8 cellular contexts compared by ENCODE assay signal in the genomic region with DNA sequence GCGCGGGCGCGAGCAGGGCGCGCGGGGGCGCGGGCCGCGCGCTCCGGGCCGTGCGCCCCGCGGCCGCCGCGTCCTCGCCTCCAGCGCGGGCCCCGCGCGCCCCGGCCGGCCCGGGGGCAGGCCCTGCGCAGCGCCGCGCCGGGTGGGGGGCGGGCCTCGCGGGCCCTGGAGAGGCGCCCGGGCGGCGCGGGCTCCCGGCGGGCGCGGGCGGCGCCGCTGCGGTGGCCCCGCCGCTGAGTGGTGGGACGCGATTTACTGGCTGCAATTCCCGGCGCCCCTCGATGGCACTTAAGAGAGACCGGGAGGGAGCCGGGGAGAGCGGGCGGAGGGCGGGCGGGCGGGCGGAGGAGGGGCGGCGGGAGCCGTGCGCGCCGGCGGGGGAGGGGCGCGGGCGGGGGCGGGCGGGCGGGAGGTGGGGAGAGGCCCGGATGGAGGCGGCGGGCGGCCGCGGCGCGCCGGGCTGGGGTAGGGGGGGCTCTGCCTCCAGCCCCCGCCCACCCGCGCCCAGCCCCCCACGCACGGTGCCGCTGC.
A peak's percentile ranks its signal among the peaks of the same experiment; 100 is the strongest.
DNase-seq lines count a peak whose midpoint lies in the region; ATAC-seq and TF ChIP-seq lines count a peak whose summit lies in the region.

No MANE protein-coding gene starts in this region.

- no peaks in the 10 kb centered on the region for H3K9me3 Mint-ChIP-seq in stimulated activated effector memory CD8-positive, alpha-beta T cell treated with anti-CD3 and anti-CD28 coated beads, Interleukin-12 subunit alpha, Interleukin-12 subunit beta, amount 100 ng/mL, for 72 hours

- H3K27ac Mint-ChIP-seq in stimulated activated effector memory CD8-positive, alpha-beta T cell treated with anti-CD3 and anti-CD28 coated beads, Interleukin-12 subunit alpha, Interleukin-12 subunit beta, amount 100 ng/mL, for 72 hours: no peak overlapping the region

- H3K4me3 ChIP-seq in fibroblast of villous mesenchyme (ENCODE audit: low read depth, low read length): peak overlapping the region; percentile 30

- H3K4me1 Mint-ChIP-seq in stimulated activated effector memory CD8-positive, alpha-beta T cell treated with anti-CD3 and anti-CD28 coated beads, Interleukin-12 subunit alpha, Interleukin-12 subunit beta, amount 100 ng/mL, for 72 hours: peaks cover 11% of the 10 kb centered on the region

- peak; percentile 56 for ATAC-seq in stimulated activated effector memory CD8-positive, alpha-beta T cell treated with anti-CD3 and anti-CD28 coated beads, Interleukin-12 subunit alpha, Interleukin-12 subunit beta, amount 100 ng/mL, for 72 hours
- ATAC-seq in HG03442 (IDR thresholded peaks at IDR 0.05; ENCODE audit: unreplicated experiment): no peak

- H3K36me3 Mint-ChIP-seq in stimulated activated effector memory CD8-positive, alpha-beta T cell treated with anti-CD3 and anti-CD28 coated beads, Interleukin-12 subunit alpha, Interleukin-12 subunit beta, amount 100 ng/mL, for 72 hours: no peaks in the 10 kb centered on the region

- TF ChIP-seq CTCF in fibroblast of villous mesenchyme (IDR thresholded peaks at IDR 0.05; ENCODE audit: insufficient read depth, low read depth, low read length): no peak

- DNase-seq in NCI-H2227 (lab: John Stamatoyannopoulos, UW; ENCODE audit: unreplicated experiment): peak; percentile 58
- no peak for DNase-seq in NCI-H2227 treated with DMSO at 0.1 percent for 48 hours (lab: John Stamatoyannopoulos, UW)
- DNase-seq in NCI-H774 (lab: John Stamatoyannopoulos, UW): peak; percentile 34
- no peak for DNase-seq in fibroblast of villous mesenchyme (ENCODE audit: low read depth)
- no peak for DNase-seq in stimulated activated effector memory CD8-positive, alpha-beta T cell treated with anti-CD3 and anti-CD28 coated beads, Interleukin-12 subunit alpha, Interleukin-12 subunit beta, amount 100 ng/mL, for 72 hours (ENCODE audit: low spot score in 2 of 2)
- no peak for DNase-seq in DMS153 (lab: John Stamatoyannopoulos, UW)
- no peak for DNase-seq in NCI-H446 treated with DMSO at 0.1 percent for 48 hours (lab: John Stamatoyannopoulos, UW)

- H3K4me3 Mint-ChIP-seq in stimulated activated effector memory CD8-positive, alpha-beta T cell treated with anti-CD3 and anti-CD28 coated beads, Interleukin-12 subunit alpha, Interleukin-12 subunit beta, amount 100 ng/mL, for 72 hours: peak overlapping the region; percentile 49

Comparison
In these comparisons a context has a peak if more than half of its experiments do, and no peak if none do; other contexts are left out.
1. DNase-seq: peak in NCI-H2227 (single experiment) and NCI-H774 (single experiment); none in NCI-H2227 treated with DMSO at 0.1 percent for 48 hours (single experiment), fibroblast of villous mesenchyme (single experiment), stimulated activated effector memory CD8-positive, alpha-beta T cell treated with anti-CD3 and anti-CD28 coated beads, Interleukin-12 subunit alpha, Interleukin-12 subunit beta, amount 100 ng/mL, for 72 hours (0 of 2), DMS153 (single experiment) and NCI-H446 treated with DMSO at 0.1 percent for 48 hours (single experiment).